In genomic region chr2:379778-380177, GRCh38 we compare ENCODE assay signal across 8 cellular contexts.
"Had no signal": no experiment of that assay in that cellular context is flagged by ENCODE, and none has a peak within 500 bp of the region (broad histone marks: within the 10 kb centered on the region; RNA-seq: fewer than 3 reads in every experiment).

No MANE protein-coding gene starts in this region.

- H3K9me3 Mint-ChIP-seq: GM23338 had no signal

- H3K4me3 ChIP-seq: GM23338 had no signal

- H3K27ac ChIP-seq: HL-60 had no signal

- H3K27ac Mint-ChIP-seq: GM23338, H9, IgD-negative memory B cell had no signal

- ATAC-seq: GM23338, HepG2 had no signal

- FAIRE-seq: H1, H54 had no signal

- H3K4me3 Mint-ChIP-seq: GM23338, H9 had no signal

- DNase-seq: H9, HCEC 1CT had no signal
